ENCODE assay signal across 1 cellular context in genomic region chr19:38596057-38596981, GRCh38.
A peak's percentile ranks its signal among the peaks of the same experiment; 100 is the strongest.
TF ChIP-seq lines count a peak whose summit lies in the region.

No MANE protein-coding gene starts in this region.

TF ChIP-seq in GM12878, 131 proteins besides CTCF, POLR2A, EP300 and RAD21 (continued from another document):
- 0 out of 2 replicates have a peak, but pooled peaks have one; percentile 16 for TF ChIP-seq NR2F1 (conservative IDR thresholded peaks at IDR 0.05)
